ENCODE assay signal across 8 cellular contexts in genomic region chr1:155648207-155649147, GRCh38. TPM values are rescaled to one million over a fixed set of nuclear protein-coding genes. Genes with fewer than 3 reads are reported as not detected.
DNase-seq lines count a peak whose midpoint lies in the region; FAIRE-seq and TF ChIP-seq lines count a peak whose summit lies in the region.

No MANE protein-coding gene starts in this region.

- no peaks in the 10 kb centered on the region for H3K36me3 Mint-ChIP-seq in progenitor cell of endocrine pancreas (ENCODE audit: insufficient read depth)

- H3K4me3 Mint-ChIP-seq in progenitor cell of endocrine pancreas (ENCODE audit: low read depth): no peak overlapping the region

- no peak for FAIRE-seq in HTR-8/SVneo (lab: Jason Lieb, UNC)

- no peaks in the 10 kb centered on the region for H3K27me3 Mint-ChIP-seq in progenitor cell of endocrine pancreas

- peak; percentile 72 for DNase-seq in AG20443 (ENCODE audit: low spot score)
- peak; percentile 51 for DNase-seq in HTR-8/SVneo (ENCODE audit: insufficient read length, low spot score)
- DNase-seq in SKM-1 (lab: John Stamatoyannopoulos, UW; ENCODE audit: unreplicated experiment): peak; percentile 25
- peak; percentile 81 for DNase-seq in fibroblast of the conjunctiva (ENCODE audit: low read depth)
- no peak for DNase-seq in progenitor cell of endocrine pancreas (ENCODE audit: low spot score, unreplicated experiment)
- no peak for DNase-seq in NCI-H1105 (lab: John Stamatoyannopoulos, UW)
- no peak for DNase-seq in activated naive CD4-positive, alpha-beta T cell treated with anti-CD3 and anti-CD28 coated beads, Interleukin-2, amount 50 U/mL, for 16 hours
- no peak for DNase-seq in NCI-H510A treated with DMSO at 0.1 percent for 48 hours (lab: John Stamatoyannopoulos, UW)

- H3K9me3 Mint-ChIP-seq in progenitor cell of endocrine pancreas (ENCODE audit: low read depth): peaks cover 6% of the 10 kb centered on the region

- peak overlapping the region; percentile 64 for H3K27ac Mint-ChIP-seq in progenitor cell of endocrine pancreas

- peak; percentile 47 for TF ChIP-seq CTCF in progenitor cell of endocrine pancreas (IDR thresholded peaks at IDR 0.05; ENCODE audit: unreplicated experiment)

- peaks cover 4% of the 10 kb centered on the region for H3K4me1 Mint-ChIP-seq in progenitor cell of endocrine pancreas (ENCODE audit: low read depth)

RNA-seq across cellular contexts. Expression of gene MSTO1, which starts 38.5 kb away (rescaled TPM):
- 53.4 and 62.1 TPM in 2 replicates for total RNA-seq in progenitor cell of endocrine pancreas

RNA-seq across cellular contexts. Expression of gene YY1AP1, which starts 40.1 kb away (rescaled TPM):
- total RNA-seq in progenitor cell of endocrine pancreas: 54.6 and 56.2 TPM in 2 replicates

RNA-seq across cellular contexts. Expression of gene DAP3, which starts 40.4 kb away (rescaled TPM):
- 121 and 126 TPM in 2 replicates for total RNA-seq in progenitor cell of endocrine pancreas

Comparison
In these comparisons a context has a peak if more than half of its experiments do, and no peak if none do; other contexts are left out.
1. DNase-seq: peak in AG20443 (single experiment), HTR-8/SVneo (single experiment), SKM-1 (single experiment) and fibroblast of the conjunctiva (single experiment); none in progenitor cell of endocrine pancreas (single experiment), NCI-H1105 (single experiment), activated naive CD4-positive, alpha-beta T cell treated with anti-CD3 and anti-CD28 coated beads, Interleukin-2, amount 50 U/mL, for 16 hours (single experiment) and NCI-H510A treated with DMSO at 0.1 percent for 48 hours (single experiment).